10 cellular contexts compared by ENCODE assay signal in the genomic region with DNA sequence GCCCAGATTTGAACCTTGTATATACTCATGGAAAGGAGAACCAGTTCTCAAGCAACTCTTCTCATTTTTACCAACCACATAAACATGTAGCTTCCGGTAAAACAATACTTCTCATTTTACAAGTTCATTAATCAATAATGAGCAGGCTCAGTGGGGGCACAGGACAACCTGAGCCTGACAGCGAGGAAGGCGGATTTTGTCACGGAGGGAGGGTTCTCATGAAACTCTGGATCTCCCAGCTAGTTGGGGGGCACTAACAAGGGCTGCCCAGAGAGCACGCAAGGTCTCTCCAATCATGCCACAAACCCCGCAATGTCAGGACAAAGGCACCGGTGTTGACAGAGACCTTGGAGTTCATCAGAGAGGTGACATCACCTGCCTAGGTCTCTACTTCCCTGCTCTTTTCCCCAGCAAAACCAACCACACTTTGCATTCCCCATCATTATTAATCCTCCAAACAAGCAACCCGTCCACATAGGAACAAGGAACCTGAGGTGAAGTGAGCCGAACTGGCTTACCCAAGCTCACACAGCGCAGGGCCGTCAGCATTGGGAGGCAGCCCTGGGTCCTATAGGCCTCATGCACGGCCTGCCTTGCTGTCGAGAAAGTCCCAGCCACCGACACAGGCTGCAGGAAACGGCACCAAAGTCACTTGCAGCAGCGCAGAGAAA.
DNase-seq lines count a peak whose midpoint lies in the region; ATAC-seq and TF ChIP-seq lines count a peak whose summit lies in the region.
"Had no signal": no experiment of that assay in that cellular context is flagged by ENCODE, and none has a peak within 500 bp of the region (broad histone marks: within the 10 kb centered on the region; RNA-seq: fewer than 3 reads in every experiment).

No MANE protein-coding gene starts in this region.

- no peak overlapping the region for H3K4me3 Mint-ChIP-seq in Caco-2 (ENCODE audit: unreplicated experiment)
- peak overlapping the region; percentile 12 to 70 (median 62) for H3K4me3 Mint-ChIP-seq in naive thymus-derived CD4-positive, alpha-beta T cell

- no peaks in the 10 kb centered on the region for H3K9me3 Mint-ChIP-seq in Caco-2 (ENCODE audit: unreplicated experiment)
- H3K9me3 Mint-ChIP-seq in naive thymus-derived CD4-positive, alpha-beta T cell: peaks cover 0 to 1% (median 0%) of the 10 kb centered on the region in 11 donors

- H3K36me3 ChIP-seq in Caco-2 (ENCODE audit: control insufficient read depth, insufficient read depth, low read length): no peaks in the 10 kb centered on the region
- peaks cover 0 to 15% (median 0%) of the 10 kb centered on the region in 3 experiments for H3K36me3 ChIP-seq in naive thymus-derived CD4-positive, alpha-beta T cell (ENCODE audit: control insufficient read depth in 2 of 3, insufficient read depth in 3 of 3, low read length in 3 of 3)

- no peaks in the 10 kb centered on the region for H3K27me3 Mint-ChIP-seq in Caco-2 (ENCODE audit: insufficient read depth, unreplicated experiment)
- no peaks in the 10 kb centered on the region for H3K27me3 Mint-ChIP-seq in naive thymus-derived CD4-positive, alpha-beta T cell

- H3K27ac Mint-ChIP-seq in Caco-2 (ENCODE audit: unreplicated experiment): peak overlapping the region; percentile 89
- H3K27ac Mint-ChIP-seq in naive thymus-derived CD4-positive, alpha-beta T cell: peak overlapping the region; percentile 79 to 88 (median 86)

- BruUV-seq in Caco-2 (replicated peaks; lab: Mats Ljungman, UMichigan): no TSS peak

- H3K27ac ChIP-seq in naive thymus-derived CD4-positive, alpha-beta T cell (ENCODE audit: low read depth, low read length): peak overlapping the region; percentile 59
- no peak overlapping the region for H3K27ac ChIP-seq in foreskin keratinocyte

- TF ChIP-seq CTCF in Caco-2 (IDR thresholded peaks at IDR 0.05; ENCODE audit: insufficient read depth in 1 of 2, low read depth in 1 of 2, low read length in 1 of 2, severe bottlenecking in 1 of 2, unreplicated experiment in 1 of 2): no peak
- TF ChIP-seq CTCF in foreskin keratinocyte (conservative IDR thresholded peaks at IDR 0.05): no peak
- no peak for TF ChIP-seq CTCF in GM13977 (IDR thresholded peaks at IDR 0.05; ENCODE audit: extremely low read depth, insufficient read depth, missing control alignments)

- no peak for DNase-seq in Caco-2
- DNase-seq in HT-29 (ENCODE audit: low spot score): peak; percentile 54
- peak; percentile 24 for DNase-seq in activated gamma-delta T cell treated with Interleukin-2 at 50 U/mL for 16 hours
- DNase-seq in naive thymus-derived CD4-positive, alpha-beta T cell: peak in 1 of 9 donors; percentile 40
- DNase-seq in foreskin keratinocyte: no peak
- no peak for DNase-seq in GM13977 (ENCODE audit: low spot score)
- DNase-seq in hypothalamus (lab: John Stamatoyannopoulos, UW): no peak
- DNase-seq: GDM1; stimulated activated CD4-positive, alpha-beta T cell treated with anti-CD3 and anti-CD28 coated beads, Interleukin-4, amount 100 ng/mL, for 1 hour had no signal

- in situ Hi-C loops in GM13977 (cut with MboI; ENCODE audit: low pct_unique_long_range_greater_than_20kb, low sequenced_read_pairs, unreplicated experiment): no loop called here

- intact Hi-C loops in Caco-2 (cut with micrococcal nuclease; ENCODE audit: unreplicated experiment): no loop called here
- intact Hi-C loops in naive thymus-derived CD4-positive, alpha-beta T cell (cut with micrococcal nuclease): loop anchor here (1.0 to 2.0 kb wide), 4 partner anchors 8 to 17 kb away; no protein-coding TSS in a partner anchor

- no peaks in the 10 kb centered on the region for H3K36me3 Mint-ChIP-seq in Caco-2 (ENCODE audit: insufficient read depth, unreplicated experiment)
- peaks cover 0 to 18% (median 17%) of the 10 kb centered on the region in 5 donors for H3K36me3 Mint-ChIP-seq in naive thymus-derived CD4-positive, alpha-beta T cell

- POLR2A ChIA-PET in Caco-2 (lab: Charles Lee): interaction anchor here (0.7 kb wide), 1 partner anchor 18 kb away, joined by 10 read pairs; no protein-coding TSS in a partner anchor
- POLR2A ChIA-PET in naive thymus-derived CD4-positive, alpha-beta T cell (lab: Charles Lee): no interaction called here

- H3K9me3 ChIP-seq in Caco-2: no peaks in the 10 kb centered on the region
- no peaks in the 10 kb centered on the region for H3K9me3 ChIP-seq in naive thymus-derived CD4-positive, alpha-beta T cell (ENCODE audit: control insufficient read depth in 2 of 3, low read length in 3 of 3)

- ATAC-seq in naive thymus-derived CD4-positive, alpha-beta T cell: peak; percentile 52
- no peak for ATAC-seq in foreskin keratinocyte
- ATAC-seq in GM18873 (IDR thresholded peaks at IDR 0.05; ENCODE audit: low FRiP score, unreplicated experiment): no peak

- no peaks in the 10 kb centered on the region for H3K27me3 ChIP-seq in Caco-2 (replicated peaks; ENCODE audit: control insufficient read depth, insufficient read depth, low read length)
- no peaks in the 10 kb centered on the region for H3K27me3 ChIP-seq in naive thymus-derived CD4-positive, alpha-beta T cell (ENCODE audit: control insufficient read depth in 2 of 2, insufficient read depth in 2 of 2, low read length in 2 of 2)
- H3K27me3 ChIP-seq in foreskin keratinocyte: no peaks in the 10 kb centered on the region

- H3K4me3 ChIP-seq in Caco-2 (ENCODE audit: low read depth, low read length): no peak overlapping the region
- H3K4me3 ChIP-seq in naive thymus-derived CD4-positive, alpha-beta T cell (ENCODE audit: low read length): peak overlapping the region; percentile 15

- H3K4me1 ChIP-seq in Caco-2: peaks cover 49% of the 10 kb centered on the region
- H3K4me1 ChIP-seq in naive thymus-derived CD4-positive, alpha-beta T cell (ENCODE audit: control insufficient read depth in 2 of 2, insufficient read depth in 2 of 2, low read length in 2 of 2): peaks cover 38 to 49% of the 10 kb centered on the region in 2 donors
- H3K4me1 ChIP-seq in foreskin keratinocyte: peaks cover 14% of the 10 kb centered on the region

- peaks cover 30% of the 10 kb centered on the region for H3K4me1 Mint-ChIP-seq in Caco-2 (ENCODE audit: low read depth, unreplicated experiment)
- peaks cover 63 to 95% (median 81%) of the 10 kb centered on the region in 7 donors for H3K4me1 Mint-ChIP-seq in naive thymus-derived CD4-positive, alpha-beta T cell

- CTCF ChIA-PET in Caco-2 (lab: Charles Lee): no interaction called here
- CTCF ChIA-PET in naive thymus-derived CD4-positive, alpha-beta T cell (lab: Charles Lee): interaction anchor here (0.7 to 1.2 kb wide), 2 partner anchors 29 to 31 kb away, joined by 3 to 7 read pairs; no protein-coding TSS in a partner anchor

Comparison
In these comparisons a context has a peak if more than half of its experiments do, and no peak if none do; other contexts are left out.
1. DNase-seq: peak in HT-29 (single experiment) and activated gamma-delta T cell treated with Interleukin-2 at 50 U/mL for 16 hours (single experiment); none in Caco-2 (0 of 2), foreskin keratinocyte (0 of 2), GM13977 (single experiment) and hypothalamus (0 of 51).